ENCODE assay signal across 14 cellular contexts in genomic region chr1:28811766-28812668, GRCh38. TPM values are rescaled to one million over a fixed set of nuclear protein-coding genes. Genes with fewer than 3 reads are reported as not detected.
DNase-seq lines count a peak whose midpoint lies in the region; ATAC-seq and TF ChIP-seq lines count a peak whose summit lies in the region.
"Had no signal": no experiment of that assay in that cellular context is flagged by ENCODE, and none has a peak within 500 bp of the region (broad histone marks: within the 10 kb centered on the region; RNA-seq: fewer than 3 reads in every experiment).

Gene OPRD1 (plus strand): TSS chr1:28812170. CDS start chr1:28812384, 214 bp downstream.

- POLR2A ChIA-PET in A673 (lab: Charles Lee; ENCODE audit: low non-redundant PET), result interaction anchor here (0.6 kb wide), 1 partner anchor 169 kb away, joined by 4 read pairs; no protein-coding TSS in a partner anchor

- intact Hi-C loops in A673 (cut with micrococcal nuclease; ENCODE audit: unreplicated experiment), result no loop called here

- ATAC-seq in HG02981 (IDR thresholded peaks at IDR 0.05; ENCODE audit: unreplicated experiment), result no peak
- ATAC-seq in GM21786 (IDR thresholded peaks at IDR 0.05; ENCODE audit: unreplicated experiment), result no peak
- ATAC-seq in GM18858 (IDR thresholded peaks at IDR 0.05; ENCODE audit: unreplicated experiment), result no peak
- ATAC-seq: Right ventricle myocardium inferior had no signal

- no peak within 1 kb of the TSS for H3K9ac ChIP-seq in SK-N-MC (ENCODE audit: insufficient read length)

- DNase-seq in A673 (ENCODE audit: low spot score), result peak; percentile 30
- peak; percentile 47 for DNase-seq in ELF-1 (ENCODE audit: low read depth, low spot score)
- DNase-seq in SK-N-MC (ENCODE audit: low read depth, low spot score), result no peak
- DNase-seq in stimulated activated CD4-positive, alpha-beta T cell treated with anti-CD3 and anti-CD28 coated beads, Interleukin-4, amount 100 ng/mL, for 1 hour, result no peak
- DNase-seq: activated CD4-positive, alpha-beta T cell treated with anti-CD3 and anti-CD28 coated beads for 48 hours; amniotic stem cell had no signal

- no TSS peak for BruUV-seq in A673 (replicated peaks; lab: Mats Ljungman, UMichigan)

- no peak for TF ChIP-seq CTCF in A673 (conservative IDR thresholded peaks at IDR 0.05; ENCODE audit: low read depth, low read length)

- H3K4me1 ChIP-seq in A673 (ENCODE audit: insufficient read depth, low read length, poor library complexity, severe bottlenecking), result no peaks in the 10 kb centered on the region

- peaks cover 31% of the 10 kb centered on the region for H3K27me3 ChIP-seq in A673 (replicated peaks; ENCODE audit: insufficient read depth, low read depth, low read length, poor library complexity)

- no peaks in the 10 kb centered on the region for H3K36me3 ChIP-seq in A673 (ENCODE audit: insufficient read depth, low read length, poor library complexity, severe bottlenecking)
- no peaks in the 10 kb centered on the region for H3K36me3 ChIP-seq in SK-N-MC (ENCODE audit: insufficient read depth, low read length)
- H3K36me3 ChIP-seq: upper lobe of left lung had no signal

- H3K9me3 ChIP-seq in A673 (ENCODE audit: low read depth, low read length, poor library complexity, severe bottlenecking) (no peaks in the 10 kb centered on the region), SK-N-MC (ENCODE audit: low read depth, low read length) (no peaks in the 10 kb centered on the region), iPS-18c (ENCODE audit: control insufficient read depth, insufficient read depth, low read length) (peaks cover 2% of the 10 kb centered on the region)
- H3K9me3 ChIP-seq: upper lobe of left lung had no signal

- H3K4me3 ChIP-seq in A673 (ENCODE audit: low read depth, low read length, poor library complexity, severe bottlenecking), result peak within 1 kb of the TSS; percentile 25
- peak within 1 kb of the TSS; percentile 40; the same call in 1 of the 2 replicates for H3K4me3 ChIP-seq in SK-N-MC
- H3K4me3 ChIP-seq in iPS-18c (ENCODE audit: insufficient read depth, low read depth, low read length), result peak within 1 kb of the TSS; percentile 44
- H3K4me3 ChIP-seq: upper lobe of left lung had no signal

- CTCF ChIA-PET in A673 (lab: Charles Lee), result no interaction called here

- no peak within 1 kb of the TSS for H3K27ac ChIP-seq in A673 (ENCODE audit: low read depth, low read length, poor library complexity, severe bottlenecking)
- no peak within 1 kb of the TSS for H3K27ac ChIP-seq in SK-N-MC
- H3K27ac ChIP-seq: upper lobe of left lung had no signal

RNA-seq across cellular contexts. Expression of gene OPRD1, which starts in this region (rescaled TPM):
- total RNA-seq in A673 (2021), result 0.79 and 0.97 TPM in 2 replicates
- total RNA-seq: H4, omental fat pad, Right ventricle myocardium inferior, upper lobe of left lung had no signal

Comparison
In these comparisons a context has a peak if more than half of its experiments do, and no peak if none do; other contexts are left out.
1. Peak in DNase-seq and H3K4me3 ChIP-seq in A673; RNA of the gene not detected or under 1 TPM.